11 cellular contexts compared by ENCODE assay signal in genomic region chr10:109957092-109957797, GRCh38. TPM values are rescaled to one million over a fixed set of nuclear protein-coding genes. Genes with fewer than 3 reads are reported as not detected.
DNase-seq lines count a peak whose midpoint lies in the region; ATAC-seq and TF ChIP-seq lines count a peak whose summit lies in the region.
"Had no signal": no experiment of that assay in that cellular context is flagged by ENCODE, and none has a peak within 500 bp of the region (broad histone marks: within the 10 kb centered on the region; RNA-seq: fewer than 3 reads in every experiment).

No MANE protein-coding gene starts in this region.

- no peaks in the 10 kb centered on the region for H3K9me3 ChIP-seq in OCI-LY1 (ENCODE audit: low read length)
- H3K9me3 ChIP-seq: colonic mucosa had no signal

- H4K20me1 ChIP-seq in OCI-LY1 (ENCODE audit: insufficient read depth, low read length) = no peaks in the 10 kb centered on the region
- no peaks in the 10 kb centered on the region for H4K20me1 ChIP-seq in GM23338 (replicated peaks; ENCODE audit: insufficient read depth)

- H3K4me3 Mint-ChIP-seq in activated naive CD8-positive, alpha-beta T cell treated with anti-CD3 and anti-CD28 coated beads, Interleukin-2, amount 50 U/mL, for 24 hours = no peak overlapping the region
- no peak overlapping the region for H3K4me3 Mint-ChIP-seq in GM23338
- H3K4me3 Mint-ChIP-seq: CD14-positive monocyte had no signal

- H3K9me3 Mint-ChIP-seq in activated naive CD8-positive, alpha-beta T cell treated with anti-CD3 and anti-CD28 coated beads, Interleukin-2, amount 50 U/mL, for 24 hours = no peaks in the 10 kb centered on the region
- H3K9me3 Mint-ChIP-seq in GM23338 = no peaks in the 10 kb centered on the region

- H3K4me2 ChIP-seq in OCI-LY1 (ENCODE audit: low read length) (no peak overlapping the region), GM23338 (no peak overlapping the region)

- DNase-seq in G401 (ENCODE audit: low spot score) = peak; percentile 99
- DNase-seq in NCI-H524 (lab: John Stamatoyannopoulos, UW) = no peak
- DNase-seq in activated naive CD8-positive, alpha-beta T cell treated with anti-CD3 and anti-CD28 coated beads, Interleukin-2, amount 50 U/mL, for 24 hours = no peak
- DNase-seq in GM23338 (ENCODE audit: low spot score) = no peak
- no peak for DNase-seq in NCI-H1436 (lab: John Stamatoyannopoulos, UW)
- DNase-seq: activated CD4-positive, CD25-positive, alpha-beta regulatory T cell; colonic mucosa had no signal

- H3K27ac ChIP-seq in OCI-LY1 (ENCODE audit: low read depth, low read length, poor library complexity, severe bottlenecking) (no peak overlapping the region), GM23338 (ENCODE audit: low read depth) (no peak overlapping the region)
- H3K27ac ChIP-seq: colonic mucosa had no signal

- H3K4me3 ChIP-seq in OCI-LY1 (ENCODE audit: low read depth, low read length, poor library complexity, severe bottlenecking) (no peak overlapping the region), GM23338 (no peak overlapping the region)
- H3K4me3 ChIP-seq: colonic mucosa had no signal

- 0 out of 2 replicates have a peak overlapping the region, but pooled peaks have one; percentile 13 for H2AFZ ChIP-seq in OCI-LY1 (ENCODE audit: low read length)
- H2AFZ ChIP-seq in GM23338 = no peak overlapping the region

- H3K9me2 ChIP-seq in OCI-LY1 (ENCODE audit: low read depth, low read length) (no peaks in the 10 kb centered on the region), GM23338 (ENCODE audit: insufficient read depth) (no peaks in the 10 kb centered on the region)

- H3K4me1 Mint-ChIP-seq in activated naive CD8-positive, alpha-beta T cell treated with anti-CD3 and anti-CD28 coated beads, Interleukin-2, amount 50 U/mL, for 24 hours = peaks cover 5% of the 10 kb centered on the region
- peaks cover 36% of the 10 kb centered on the region for H3K4me1 Mint-ChIP-seq in GM23338

- H3K79me2 ChIP-seq in OCI-LY1 (ENCODE audit: insufficient read depth, low read length) (no peaks in the 10 kb centered on the region), GM23338 (replicated peaks; ENCODE audit: insufficient read depth) (no peaks in the 10 kb centered on the region)

- ATAC-seq in GM19455 (IDR thresholded peaks at IDR 0.05; ENCODE audit: unreplicated experiment) (peak; percentile 93), HG03103 (IDR thresholded peaks at IDR 0.05; ENCODE audit: low read depth, unreplicated experiment) (peak; percentile 95), GM23338 (no peak)
- no peak for ATAC-seq in activated naive CD8-positive, alpha-beta T cell treated with anti-CD3 and anti-CD28 coated beads, Interleukin-2, amount 50 U/mL, for 24 hours

- TF ChIP-seq CTCF in OCI-LY1 (IDR thresholded peaks at IDR 0.05; ENCODE audit: low read length) = no peak
- no peak for TF ChIP-seq CTCF in GM23338 (conservative IDR thresholded peaks at IDR 0.05; ENCODE audit: low read depth in 2 of 2)

- no peaks in the 10 kb centered on the region for H3F3A ChIP-seq in OCI-LY1 (ENCODE audit: insufficient read depth, low read length)
- no peaks in the 10 kb centered on the region for H3F3A ChIP-seq in GM23338 (replicated peaks; ENCODE audit: low read depth)

- no peaks in the 10 kb centered on the region for H3K36me3 Mint-ChIP-seq in activated naive CD8-positive, alpha-beta T cell treated with anti-CD3 and anti-CD28 coated beads, Interleukin-2, amount 50 U/mL, for 24 hours (ENCODE audit: low read depth)
- H3K36me3 Mint-ChIP-seq in GM23338 (ENCODE audit: low read depth) = no peaks in the 10 kb centered on the region
- H3K36me3 Mint-ChIP-seq: CD14-positive monocyte had no signal

- H3K27me3 ChIP-seq in OCI-LY1 (ENCODE audit: insufficient read depth, low read length) (no peaks in the 10 kb centered on the region), GM23338 (ENCODE audit: insufficient read depth) (no peaks in the 10 kb centered on the region)
- H3K27me3 ChIP-seq: colonic mucosa had no signal

- in situ Hi-C loops in G401 (cut with HindIII; ENCODE audit: low sequenced_read_pairs) = no loop called here

- H3K4me1 ChIP-seq in OCI-LY1 (ENCODE audit: insufficient read depth, low read length, severe bottlenecking) = peaks cover 8% of the 10 kb centered on the region
- peaks cover 21% of the 10 kb centered on the region for H3K4me1 ChIP-seq in GM23338 (ENCODE audit: insufficient read depth)

- no peaks in the 10 kb centered on the region for H3K36me3 ChIP-seq in OCI-LY1 (ENCODE audit: insufficient read depth, low read length)
- H3K36me3 ChIP-seq in GM23338 (ENCODE audit: insufficient read depth) = no peaks in the 10 kb centered on the region
- H3K36me3 ChIP-seq: colonic mucosa had no signal

- H3K27me3 Mint-ChIP-seq in activated naive CD8-positive, alpha-beta T cell treated with anti-CD3 and anti-CD28 coated beads, Interleukin-2, amount 50 U/mL, for 24 hours = no peaks in the 10 kb centered on the region
- peaks cover 2% of the 10 kb centered on the region for H3K27me3 Mint-ChIP-seq in GM23338 (ENCODE audit: insufficient read depth, low read depth, poor library complexity)

- no peak overlapping the region for H3K9ac ChIP-seq in OCI-LY1 (ENCODE audit: low read length)

- H3K27ac Mint-ChIP-seq in activated naive CD8-positive, alpha-beta T cell treated with anti-CD3 and anti-CD28 coated beads, Interleukin-2, amount 50 U/mL, for 24 hours = no peak overlapping the region
- no peak overlapping the region for H3K27ac Mint-ChIP-seq in GM23338
- H3K27ac Mint-ChIP-seq: CD14-positive monocyte had no signal

TF ChIP-seq in GM23338, 12 proteins besides CTCF, POLR2A, EP300 and RAD21 (continues in another document):
- TF ChIP-seq STAT1 (IDR thresholded peaks at IDR 0.05; ENCODE audit: unreplicated experiment) (no peak), POLR2AphosphoS5 (IDR thresholded peaks at IDR 0.05; ENCODE audit: low read depth) (no peak), ZNF462 (CRISPR knock-in tag; IDR thresholded peaks at IDR 0.05) (no peak), ZNF331 (CRISPR knock-in tag; IDR thresholded peaks at IDR 0.05; ENCODE audit: low read depth) (no peak), EZH2phosphoT487 (IDR thresholded peaks at IDR 0.05; ENCODE audit: unreplicated experiment) (no peak), CREB1 (CRISPR knock-in tag; IDR thresholded peaks at IDR 0.05; ENCODE audit: low read depth) (no peak)

RNA-seq across cellular contexts. Expression of gene XPNPEP1, which starts 33.9 kb away (rescaled TPM):
- 109 and 153 TPM in 2 replicates for total RNA-seq in G401 (2014; rRNA removed; shearing (Covaris generic))
- total RNA-seq in GM23338 (2014; rRNA removed; shearing (Covaris generic)) = 55.8 and 60.5 TPM in 2 replicates
- polyA plus RNA-seq in GM23338 (2016; fragmentation: Nextera tagmentation; extraction: Ambion mirVana) = 16.4 and 17.5 TPM in 2 replicates

RNA-seq across cellular contexts. Expression of gene ADD3, which starts 50.5 kb away (rescaled TPM):
- 58.2 and 69.6 TPM in 2 replicates for total RNA-seq in G401 (2014; rRNA removed; shearing (Covaris generic))
- 75.1 and 767 TPM in 2 replicates for total RNA-seq in GM23338 (2014; rRNA removed; shearing (Covaris generic))
- 57.0 and 68.5 TPM in 2 replicates for polyA plus RNA-seq in GM23338 (2016; fragmentation: Nextera tagmentation; extraction: Ambion mirVana)

Comparison
In these comparisons a context has a peak if more than half of its experiments do, and no peak if none do; other contexts are left out.
1. ATAC-seq: peak in GM19455 (single experiment) and HG03103 (single experiment); none in activated naive CD8-positive, alpha-beta T cell treated with anti-CD3 and anti-CD28 coated beads, Interleukin-2, amount 50 U/mL, for 24 hours (single experiment) and GM23338 (single experiment).